In genomic region chr19:11505032-11505503, GRCh38 we compare ENCODE assay signal across 8 cellular contexts. TPM values are rescaled to one million over a fixed set of nuclear protein-coding genes. Genes with fewer than 3 reads are reported as not detected.
DNase-seq lines count a peak whose midpoint lies in the region; ATAC-seq, FAIRE-seq and TF ChIP-seq lines count a peak whose summit lies in the region.

No MANE protein-coding gene starts in this region.

- peak overlapping the region; percentile 73 for H3K4me2 ChIP-seq in keratinocyte (ENCODE audit: control insufficient read depth, extremely low read depth, insufficient read depth, low read depth, low read length)

- TF ChIP-seq CTCF in keratinocyte (optimal IDR thresholded peaks at IDR 0.05 in 1 of 3, IDR thresholded peaks at IDR 0.05 in 1 of 3, conservative IDR thresholded peaks at IDR 0.05 in 1 of 3; ENCODE audit: extremely low read depth in 1 of 3, insufficient read depth in 2 of 3, low read length in 3 of 3), result no peak

- peak; percentile 97 for DNase-seq in AG08396 (ENCODE audit: low spot score)
- DNase-seq in NCI-H226, result peak; percentile 89
- peak; percentile 90 for DNase-seq in activated CD4-positive, CD25-positive, alpha-beta regulatory T cell treated with anti-CD3 and anti-CD28 coated beads, Interleukin-2, amount 50 U/mL, for 16 hours (ENCODE audit: low read depth, low spot score)
- DNase-seq in central memory CD4-positive, alpha-beta T cell, result peak; percentile 94
- peak; percentile 66 for DNase-seq in keratinocyte (ENCODE audit: low read depth, low spot score)
- DNase-seq in stimulated activated CD4-positive, alpha-beta T cell treated with anti-CD3 and anti-CD28 coated beads, Interleukin-12 subunit alpha, Interleukin-12 subunit beta, amount 100 ng/mL, for 48 hours (ENCODE audit: low read depth in 2 of 3, low spot score in 1 of 3), result peak; percentile 94 to 98 (median 96)

- H2AFZ ChIP-seq in keratinocyte (ENCODE audit: control insufficient read depth, low read length), result peak overlapping the region; percentile 73

- peaks cover 0 to 1% of the 10 kb centered on the region in 2 experiments for H3K36me3 ChIP-seq in keratinocyte (ENCODE audit: control insufficient read depth in 2 of 2, extremely low read depth in 1 of 2, insufficient read depth in 2 of 2, low read length in 2 of 2)

- no peak for FAIRE-seq in keratinocyte (lab: Jason Lieb, UNC)

- H4K20me1 ChIP-seq in keratinocyte (ENCODE audit: control insufficient read depth, extremely low read depth, insufficient read depth, low read length), result no peaks in the 10 kb centered on the region

- no peaks in the 10 kb centered on the region for H3K9me1 ChIP-seq in keratinocyte (ENCODE audit: control insufficient read depth, extremely low read depth, insufficient read depth, low read length)

- H3K9me3 ChIP-seq in keratinocyte (ENCODE audit: control insufficient read depth, low read depth, low read length), result no peaks in the 10 kb centered on the region

- no peaks in the 10 kb centered on the region for H3K27me3 ChIP-seq in keratinocyte (ENCODE audit: control insufficient read depth, extremely low read depth, insufficient read depth, low read length)

- peak overlapping the region; percentile 86 for H3K9ac ChIP-seq in keratinocyte (ENCODE audit: control insufficient read depth, extremely low read depth, insufficient read depth, low read length)

- peak overlapping the region; percentile 78 for H3K27ac ChIP-seq in keratinocyte (ENCODE audit: control insufficient read depth, insufficient read depth, low read length)

- H3K79me2 ChIP-seq in keratinocyte (ENCODE audit: control insufficient read depth, insufficient read depth, low read length), result no peaks in the 10 kb centered on the region

- peak overlapping the region; percentile 69 to 81 (median 73) for H3K4me3 ChIP-seq in keratinocyte (ENCODE audit: control insufficient read depth in 2 of 3, extremely low read depth in 1 of 3, insufficient read depth in 2 of 3, low read depth in 1 of 3, low read length in 3 of 3)

- peaks cover 9% of the 10 kb centered on the region for H3K4me1 ChIP-seq in keratinocyte (ENCODE audit: control insufficient read depth, extremely low read depth, insufficient read depth, low read length)

- ATAC-seq in GM19025 (IDR thresholded peaks at IDR 0.05; ENCODE audit: low read depth, unreplicated experiment), result peak; percentile 86
- ATAC-seq in HG03280 (IDR thresholded peaks at IDR 0.05; ENCODE audit: unreplicated experiment), result peak; percentile 88

- dilution Hi-C loops in keratinocyte (cut with MboI; ENCODE audit: extremely low pct_ligation_motif_present, low sequenced_read_pairs), result no loop called here

RNA-seq across cellular contexts. Expression of gene ZNF653, which starts 0.6 kb away (rescaled TPM):
- polyA plus RNA-seq in keratinocyte, result 3.7 to 5.8 TPM (median 3.8 TPM) in 3 replicates
- polyA plus RNA-seq in keratinocyte (2011; ENCODE audit: low read depth), result 2.4 TPM
- polyA plus RNA-seq in keratinocyte (2011; cell fraction: cytosol; rRNA removed), result 2.6 and 3.6 TPM in 2 replicates
- polyA plus RNA-seq in keratinocyte (2011; cell fraction: nucleus; rRNA removed), result 7.2 and 13.2 TPM in 2 replicates
- 3.7 and 4.8 TPM in 2 replicates for polyA plus RNA-seq in keratinocyte (2012; ENCODE audit: low replicate concordance)
- polyA minus RNA-seq in keratinocyte, result 1.4 to 3.6 TPM (median 3.1 TPM) in 3 replicates
- polyA minus RNA-seq in keratinocyte (2011; cell fraction: cytosol; rRNA and poly(A)+ RNA removed), result not detected
- polyA minus RNA-seq in keratinocyte (2011; cell fraction: nucleus; rRNA and poly(A)+ RNA removed), result 0.78 and 2.6 TPM in 2 replicates

RNA-seq across cellular contexts. Expression of gene ECSIT, which starts 23.9 kb away (rescaled TPM):
- polyA plus RNA-seq in keratinocyte, result 16.0 to 18.8 TPM (median 18.3 TPM) in 3 replicates
- 19.1 TPM for polyA plus RNA-seq in keratinocyte (2011; ENCODE audit: low read depth)
- polyA plus RNA-seq in keratinocyte (2011; cell fraction: cytosol; rRNA removed), result 14.2 and 18.8 TPM in 2 replicates
- polyA plus RNA-seq in keratinocyte (2011; cell fraction: nucleus; rRNA removed), result 12.8 and 18.6 TPM in 2 replicates
- polyA plus RNA-seq in keratinocyte (2012; ENCODE audit: low replicate concordance), result 16.7 and 20.2 TPM in 2 replicates
- polyA minus RNA-seq in keratinocyte, result 20.1 to 35.4 TPM (median 26.3 TPM) in 3 replicates
- 40.9 TPM for polyA minus RNA-seq in keratinocyte (2011; cell fraction: cytosol; rRNA and poly(A)+ RNA removed)
- 3.8 and 6.9 TPM in 2 replicates for polyA minus RNA-seq in keratinocyte (2011; cell fraction: nucleus; rRNA and poly(A)+ RNA removed)

RNA-seq across cellular contexts. Expression of gene ELAVL3, which starts 24.2 kb away (rescaled TPM):
- not detected in 3 replicates for polyA plus RNA-seq in keratinocyte
- polyA plus RNA-seq in keratinocyte (2011; ENCODE audit: low read depth), result not detected
- polyA plus RNA-seq in keratinocyte (2011; cell fraction: cytosol; rRNA removed), result not detected in 2 replicates
- polyA plus RNA-seq in keratinocyte (2011; cell fraction: nucleus; rRNA removed), result 0.04 TPM in 1 of 2 replicates, not detected in the other
- polyA plus RNA-seq in keratinocyte (2012; ENCODE audit: low replicate concordance), result not detected in 2 replicates
- polyA minus RNA-seq in keratinocyte, result not detected in 3 replicates
- polyA minus RNA-seq in keratinocyte (2011; cell fraction: cytosol; rRNA and poly(A)+ RNA removed), result not detected
- polyA minus RNA-seq in keratinocyte (2011; cell fraction: nucleus; rRNA and poly(A)+ RNA removed), result not detected in 2 replicates

RNA-seq across cellular contexts. Expression of gene CNN1, which starts 33.6 kb away (rescaled TPM):
- 0.16 TPM in 1 of 3 replicates, not detected in the others for polyA plus RNA-seq in keratinocyte
- not detected for polyA plus RNA-seq in keratinocyte (2011; ENCODE audit: low read depth)
- 0.08 and 0.24 TPM in 2 replicates for polyA plus RNA-seq in keratinocyte (2011; cell fraction: cytosol; rRNA removed)
- not detected in 2 replicates for polyA plus RNA-seq in keratinocyte (2011; cell fraction: nucleus; rRNA removed)
- polyA plus RNA-seq in keratinocyte (2012; ENCODE audit: low replicate concordance), result not detected in 2 replicates
- not detected in 3 replicates for polyA minus RNA-seq in keratinocyte
- not detected for polyA minus RNA-seq in keratinocyte (2011; cell fraction: cytosol; rRNA and poly(A)+ RNA removed)
- not detected in 2 replicates for polyA minus RNA-seq in keratinocyte (2011; cell fraction: nucleus; rRNA and poly(A)+ RNA removed)

RNA-seq across cellular contexts. Expression of gene ELOF1, which starts 54.0 kb away (rescaled TPM):
- polyA plus RNA-seq in keratinocyte, result 45.3 to 96.1 TPM (median 47.5 TPM) in 3 replicates
- 5.4 TPM for polyA plus RNA-seq in keratinocyte (2011; ENCODE audit: low read depth)
- 44.8 and 93.3 TPM in 2 replicates for polyA plus RNA-seq in keratinocyte (2011; cell fraction: cytosol; rRNA removed)
- 27.4 and 28.4 TPM in 2 replicates for polyA plus RNA-seq in keratinocyte (2011; cell fraction: nucleus; rRNA removed)
- polyA plus RNA-seq in keratinocyte (2012; ENCODE audit: low replicate concordance), result 55.2 and 83.6 TPM in 2 replicates
- polyA minus RNA-seq in keratinocyte, result 29.4 to 68.5 TPM (median 33.1 TPM) in 3 replicates
- 41.2 TPM for polyA minus RNA-seq in keratinocyte (2011; cell fraction: cytosol; rRNA and poly(A)+ RNA removed)
- 12.7 and 13.0 TPM in 2 replicates for polyA minus RNA-seq in keratinocyte (2011; cell fraction: nucleus; rRNA and poly(A)+ RNA removed)

Comparison
In these comparisons a context has a peak if more than half of its experiments do, and no peak if none do; other contexts are left out.
1. Peak in every context shown above with its lines: DNase-seq, ATAC-seq, H3K4me3 ChIP-seq and H3K27ac ChIP-seq.